16 cellular contexts compared by ENCODE assay signal in the genomic region with DNA sequence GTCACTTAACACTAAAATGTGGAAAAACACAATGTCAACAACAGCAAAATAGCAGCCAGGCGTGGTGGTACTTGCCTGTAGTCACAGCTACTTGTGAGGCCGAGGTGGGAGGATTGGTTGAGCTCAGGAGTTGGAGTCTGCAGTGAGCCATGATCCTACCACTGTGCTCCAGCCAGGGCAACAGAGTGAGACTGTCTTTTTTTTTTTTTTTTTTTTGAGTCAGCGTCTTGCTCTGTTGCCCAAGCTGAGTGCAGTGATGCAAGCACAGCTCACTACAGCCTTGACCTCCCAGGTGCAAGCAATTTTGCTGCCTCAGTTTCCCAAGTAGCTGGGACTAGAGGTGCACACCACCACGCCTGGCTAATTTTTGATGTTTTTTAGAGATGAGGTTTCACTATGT. TPM values are rescaled to one million over a fixed set of nuclear protein-coding genes. Genes with fewer than 3 reads are reported as not detected.
DNase-seq lines count a peak whose midpoint lies in the region; ATAC-seq and TF ChIP-seq lines count a peak whose summit lies in the region.
"Had no signal": no experiment of that assay in that cellular context is flagged by ENCODE, and none has a peak within 500 bp of the region (broad histone marks: within the 10 kb centered on the region; RNA-seq: fewer than 3 reads in every experiment).

No MANE protein-coding gene starts in this region.

- H3K36me3 ChIP-seq in OCI-LY1 (ENCODE audit: insufficient read depth, low read length) = peaks cover 30% of the 10 kb centered on the region

- H4K20me1 ChIP-seq in OCI-LY1 (ENCODE audit: insufficient read depth, low read length) = no peaks in the 10 kb centered on the region

- H3K4me3 ChIP-seq in OCI-LY1 (ENCODE audit: low read depth, low read length, poor library complexity, severe bottlenecking) (no peak overlapping the region), fibroblast of villous mesenchyme (ENCODE audit: low read depth, low read length) (no peak overlapping the region), coronary artery (no peak overlapping the region)
- H3K4me3 ChIP-seq: suprapubic skin had no signal

- no peaks in the 10 kb centered on the region for H3K9me2 ChIP-seq in OCI-LY1 (ENCODE audit: low read depth, low read length)

- H3K27ac ChIP-seq in OCI-LY1 (ENCODE audit: low read depth, low read length, poor library complexity, severe bottlenecking) = peak overlapping the region; percentile 80
- no peak overlapping the region for H3K27ac ChIP-seq in coronary artery
- H3K27ac ChIP-seq: suprapubic skin had no signal

- no peaks in the 10 kb centered on the region for H3K79me2 ChIP-seq in OCI-LY1 (ENCODE audit: insufficient read depth, low read length)

- no peaks in the 10 kb centered on the region for H3F3A ChIP-seq in OCI-LY1 (ENCODE audit: insufficient read depth, low read length)

- ATAC-seq in HG03565 (IDR thresholded peaks at IDR 0.05; ENCODE audit: unreplicated experiment) = no peak
- ATAC-seq in HG03139 (IDR thresholded peaks at IDR 0.05; ENCODE audit: unreplicated experiment) = no peak
- ATAC-seq: T-cell had no signal

- peaks cover 47% of the 10 kb centered on the region for H3K4me1 ChIP-seq in OCI-LY1 (ENCODE audit: insufficient read depth, low read length, severe bottlenecking)

- H3K27me3 ChIP-seq in OCI-LY1 (ENCODE audit: insufficient read depth, low read length) = no peaks in the 10 kb centered on the region
- H3K27me3 ChIP-seq: suprapubic skin had no signal

- in situ Hi-C loops in ACHN (cut with HindIII; ENCODE audit: low pct_ligation_motif_present, low pct_unique_long_range_greater_than_20kb, low sequenced_read_pairs) (no loop called here), Caki2 (cut with HindIII; ENCODE audit: low pct_unique_long_range_greater_than_20kb, low sequenced_read_pairs) (no loop called here), G401 (cut with HindIII; ENCODE audit: low sequenced_read_pairs) (no loop called here)

- no peak overlapping the region; the same call in 1 of the 2 replicates for H3K9ac ChIP-seq in OCI-LY1 (ENCODE audit: low read length)

- DNase-seq in ACHN (peak; percentile 56), Caki2 (ENCODE audit: low read depth) (peak; percentile 72), fibroblast of villous mesenchyme (ENCODE audit: low read depth) (peak; percentile 20), coronary artery (ENCODE audit: low spot score) (no peak), G401 (ENCODE audit: low spot score) (no peak)
- DNase-seq: activated CD4-positive, CD25-positive, alpha-beta regulatory T cell; activated gamma-delta T cell treated with Interleukin-2 at 50 U/mL for 16 hours; dermis blood vessel endothelial cell; kidney; NCI-H1092 treated with DMSO at 0.1 percent for 48 hours; NCI-H2171; T-cell had no signal

- TF ChIP-seq CTCF in OCI-LY1 (IDR thresholded peaks at IDR 0.05; ENCODE audit: low read length) (no peak), fibroblast of villous mesenchyme (IDR thresholded peaks at IDR 0.05; ENCODE audit: insufficient read depth, low read depth, low read length) (no peak), coronary artery (IDR thresholded peaks at IDR 0.05) (no peak)

- no peaks in the 10 kb centered on the region for H3K9me3 ChIP-seq in OCI-LY1 (ENCODE audit: low read length)
- H3K9me3 ChIP-seq: suprapubic skin had no signal

- H2AFZ ChIP-seq in OCI-LY1 (ENCODE audit: low read length) = no peak overlapping the region

- peak overlapping the region; percentile 3; the same call in 1 of the 2 replicates for H3K4me2 ChIP-seq in OCI-LY1 (ENCODE audit: low read length)

RNA-seq across cellular contexts. Expression of gene KCTD7, which starts 6.1 kb away (rescaled TPM):
- 2.3 and 5.1 TPM in 2 replicates for total RNA-seq in Caki2 (2014; rRNA removed; shearing (Covaris generic); ENCODE audit: low replicate concordance)
- 11.2 and 12.2 TPM in 2 replicates for total RNA-seq in fibroblast of villous mesenchyme
- total RNA-seq in G401 (2014; rRNA removed; shearing (Covaris generic)) = 6.9 and 9.1 TPM in 2 replicates

Comparison
In these comparisons a context has a peak if more than half of its experiments do, and no peak if none do; other contexts are left out.
1. DNase-seq: peak in ACHN (single experiment), Caki2 (single experiment) and fibroblast of villous mesenchyme (single experiment); none in coronary artery (single experiment) and G401 (single experiment).